26 cellular contexts compared by ENCODE assay signal in the genomic region with DNA sequence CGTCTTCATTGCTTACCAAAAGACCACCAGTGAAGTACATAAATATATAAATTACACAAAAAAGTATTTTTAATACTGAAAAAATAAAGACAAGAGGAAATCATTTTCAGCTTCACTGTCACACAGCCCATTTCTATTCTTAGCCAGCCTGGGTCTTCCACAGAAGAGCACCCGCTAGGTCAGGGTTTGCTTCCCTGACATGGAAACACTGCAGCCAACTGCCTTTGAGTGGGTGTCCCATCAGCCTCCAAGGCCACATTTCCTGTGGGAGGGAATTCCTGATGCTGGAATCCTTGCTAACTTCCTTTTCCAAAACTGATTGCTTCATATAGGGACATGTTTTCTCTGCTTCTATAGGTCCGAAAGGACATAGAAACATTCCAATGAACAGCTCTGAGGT.
"Had no signal": no experiment of that assay in that cellular context is flagged by ENCODE, and none has a peak within 500 bp of the region (broad histone marks: within the 10 kb centered on the region; RNA-seq: fewer than 3 reads in every experiment).

No MANE protein-coding gene starts in this region.

- H3K36me3 ChIP-seq: MG63, SJCRH30 had no signal

- H3K4me3 ChIP-seq: K562, MG63, PC-9, SJCRH30, SK-N-MC had no signal

- H3K4me3 Mint-ChIP-seq: activated CD4-positive, alpha-beta T cell treated with anti-CD3 and anti-CD28 coated beads, Interleukin-2, amount 10 ng/mL, durations not matched to agents 24 days and 14 days; activated naive CD4-positive, alpha-beta T cell treated with anti-CD3 and anti-CD28 coated beads, Interleukin-2, amount 10 ng/mL, durations not matched to agents 7 days and 5 days; activated naive CD8-positive, alpha-beta T cell; activated naive CD8-positive, alpha-beta T cell treated with anti-CD3 and anti-CD28 coated beads, Interleukin-2, amount 50 U/mL, for 24 hours; brain had no signal

- H3K4me1 Mint-ChIP-seq: activated CD4-positive, alpha-beta T cell treated with anti-CD3 and anti-CD28 coated beads, Interleukin-2, amount 10 ng/mL, durations not matched to agents 24 days and 14 days; activated naive CD4-positive, alpha-beta T cell treated with anti-CD3 and anti-CD28 coated beads, Interleukin-2, amount 10 ng/mL, durations not matched to agents 7 days and 5 days; activated naive CD8-positive, alpha-beta T cell treated with anti-CD3 and anti-CD28 coated beads, Interleukin-2, amount 50 U/mL, for 24 hours had no signal

- H3K27ac Mint-ChIP-seq: activated CD4-positive, alpha-beta T cell treated with anti-CD3 and anti-CD28 coated beads, Interleukin-2, amount 10 ng/mL, durations not matched to agents 24 days and 14 days; activated naive CD4-positive, alpha-beta T cell treated with anti-CD3 and anti-CD28 coated beads, Interleukin-2, amount 10 ng/mL, durations not matched to agents 7 days and 5 days; activated naive CD8-positive, alpha-beta T cell; activated naive CD8-positive, alpha-beta T cell treated with anti-CD3 and anti-CD28 coated beads, Interleukin-2, amount 50 U/mL, for 24 hours; brain had no signal

- H3K9me3 ChIP-seq: SJCRH30 had no signal

- DNase-seq: activated CD4-positive, alpha-beta T cell treated with anti-CD3 and anti-CD28 coated beads, Interleukin-2, amount 10 ng/mL, durations not matched to agents 24 days and 14 days; activated CD4-positive, alpha-beta T cell treated with anti-CD3 and anti-CD28 coated beads, Interleukin-2, amount 50 U/mL, for 48 hours; activated CD8-positive, alpha-beta memory T cell treated with anti-CD3 and anti-CD28 coated beads, Interleukin-2, amount 50 U/mL, for 4 hours; activated effector memory CD4-positive, alpha-beta T cell treated with Interleukin-2 at 50 U/mL for 16 hours; activated naive CD4-positive, alpha-beta T cell treated with anti-CD3 and anti-CD28 coated beads, Interleukin-2, amount 10 ng/mL, durations not matched to agents 7 days and 5 days; activated naive CD8-positive, alpha-beta T cell treated with anti-CD3 and anti-CD28 coated beads, Interleukin-2, amount 50 U/mL, for 24 hours; activated T-cell treated with anti-CD3 and anti-CD28 coated beads, Interleukin-2, amount 50 U/mL, for 48 hours; anterior cingulate cortex; central memory CD4-positive, alpha-beta T cell; MG63; NCI-H1048; NCI-H1105 treated with DMSO at 0.1 percent for 48 hours; NCI-H1436; NCI-H1694; NCI-H1930; NCI-H2081 treated with DMSO at 0.1 percent for 48 hours; NCI-H345; NCI-H524 treated with DMSO at 0.1 percent for 48 hours; PC-9; SHP77; SJCRH30 had no signal

- H3K4me2 ChIP-seq: PC-9 had no signal

- H3K27me3 ChIP-seq: MG63, SJCRH30 had no signal

- ATAC-seq: activated naive CD8-positive, alpha-beta T cell treated with anti-CD3 and anti-CD28 coated beads, Interleukin-2, amount 50 U/mL, for 24 hours; K562 had no signal

- H3K36me3 Mint-ChIP-seq: activated naive CD4-positive, alpha-beta T cell treated with anti-CD3 and anti-CD28 coated beads, Interleukin-2, amount 10 ng/mL, durations not matched to agents 7 days and 5 days; activated naive CD8-positive, alpha-beta T cell; brain had no signal

- H3K9me3 Mint-ChIP-seq: activated CD4-positive, alpha-beta T cell treated with anti-CD3 and anti-CD28 coated beads, Interleukin-2, amount 10 ng/mL, durations not matched to agents 24 days and 14 days; activated naive CD4-positive, alpha-beta T cell treated with anti-CD3 and anti-CD28 coated beads, Interleukin-2, amount 10 ng/mL, durations not matched to agents 7 days and 5 days; activated naive CD8-positive, alpha-beta T cell treated with anti-CD3 and anti-CD28 coated beads, Interleukin-2, amount 50 U/mL, for 24 hours had no signal

- H3K27me3 Mint-ChIP-seq: activated naive CD4-positive, alpha-beta T cell treated with anti-CD3 and anti-CD28 coated beads, Interleukin-2, amount 10 ng/mL, durations not matched to agents 7 days and 5 days; brain had no signal

- FAIRE-seq: K562, TTC549 had no signal

- H2AFZ ChIP-seq: PC-9 had no signal

- H3K27ac ChIP-seq: PC-9, SJCRH30, SK-N-MC had no signal
